ENCODE assay signal across 1 cellular context in genomic region chr10:116272497-116273221, GRCh38.
TF ChIP-seq lines count a peak whose summit lies in the region.

GFRA1 (minus strand) TSS chr10:116273206; CDS start chr10:116272029, 1,177 bp downstream.

TF ChIP-seq in IMR-90, 13 proteins besides CTCF, POLR2A, EP300 and RAD21 (continued from another document):
- TF ChIP-seq NFE2L2 (IDR thresholded peaks at IDR 0.05; ENCODE audit: low read depth, low read length): no peak
- TF ChIP-seq RFX5 (IDR thresholded peaks at IDR 0.05; ENCODE audit: low read depth, low read length): no peak
